18 cellular contexts compared by ENCODE assay signal in genomic region chr7:96238474-96238873, GRCh38.
A peak's percentile ranks its signal among the peaks of the same experiment; 100 is the strongest.
DNase-seq lines count a peak whose midpoint lies in the region; ATAC-seq and TF ChIP-seq lines count a peak whose summit lies in the region.
"Had no signal": no experiment of that assay in that cellular context is flagged by ENCODE, and none has a peak within 500 bp of the region (broad histone marks: within the 10 kb centered on the region; RNA-seq: fewer than 3 reads in every experiment).

No MANE protein-coding gene starts in this region.

- no peak overlapping the region for H2AFZ ChIP-seq in smooth muscle cell (ENCODE audit: low read depth)
- H2AFZ ChIP-seq: GM23338 had no signal

- no peak overlapping the region for H3K4me3 ChIP-seq in smooth muscle cell
- H3K4me3 ChIP-seq: GM23338, MG63, Peyer's patch had no signal

- peaks cover 18% of the 10 kb centered on the region for H3K36me3 Mint-ChIP-seq in stimulated activated naive CD8-positive, alpha-beta T cell treated with anti-CD3 and anti-CD28 coated beads, Interleukin-15, Interleukin-2, amounts not matched to agents 100 ng/mL and 50 ng/mL, for 24 hours (ENCODE audit: low read depth)
- H3K36me3 Mint-ChIP-seq in chondrocyte (ENCODE audit: low read depth) = peaks cover 2% of the 10 kb centered on the region

- peaks cover 2% of the 10 kb centered on the region for H3K79me2 ChIP-seq in smooth muscle cell (ENCODE audit: low read depth)

- H3K4me1 Mint-ChIP-seq in stimulated activated naive CD8-positive, alpha-beta T cell treated with anti-CD3 and anti-CD28 coated beads, Interleukin-15, Interleukin-2, amounts not matched to agents 100 ng/mL and 50 ng/mL, for 24 hours (ENCODE audit: low read depth) = peaks cover 41% of the 10 kb centered on the region
- peaks cover 56% of the 10 kb centered on the region for H3K4me1 Mint-ChIP-seq in chondrocyte (ENCODE audit: low read depth)

- H3K9me3 Mint-ChIP-seq in stimulated activated naive CD8-positive, alpha-beta T cell treated with anti-CD3 and anti-CD28 coated beads, Interleukin-15, Interleukin-2, amounts not matched to agents 100 ng/mL and 50 ng/mL, for 24 hours = peaks cover 3% of the 10 kb centered on the region
- H3K9me3 Mint-ChIP-seq in chondrocyte (ENCODE audit: low read depth) = no peaks in the 10 kb centered on the region
- H3K9me3 Mint-ChIP-seq: GM23338 had no signal

- 31% methylated on average over 8 of the region's 8 CpGs for WGBS in smooth muscle cell (ENCODE audit: low lambda C conversion rate)

- no peaks in the 10 kb centered on the region for H3K27me3 Mint-ChIP-seq in stimulated activated naive CD8-positive, alpha-beta T cell treated with anti-CD3 and anti-CD28 coated beads, Interleukin-15, Interleukin-2, amounts not matched to agents 100 ng/mL and 50 ng/mL, for 24 hours
- H3K27me3 Mint-ChIP-seq in chondrocyte (ENCODE audit: low read depth) = no peaks in the 10 kb centered on the region

- H4K20me1 ChIP-seq in smooth muscle cell (ENCODE audit: low read depth) = no peaks in the 10 kb centered on the region

- H3K9ac ChIP-seq in smooth muscle cell (ENCODE audit: low read depth) = no peak overlapping the region

- H3K27ac ChIP-seq in smooth muscle cell (ENCODE audit: low read depth) = peak overlapping the region; percentile 83
- H3K27ac ChIP-seq: Peyer's patch had no signal

- H3K27ac Mint-ChIP-seq in stimulated activated naive CD8-positive, alpha-beta T cell treated with anti-CD3 and anti-CD28 coated beads, Interleukin-15, Interleukin-2, amounts not matched to agents 100 ng/mL and 50 ng/mL, for 24 hours = peak overlapping the region; percentile 19
- H3K27ac Mint-ChIP-seq in chondrocyte (ENCODE audit: unreplicated experiment) = peak overlapping the region; percentile 77
- H3K27ac Mint-ChIP-seq: GM23338 had no signal

- no peak overlapping the region for H3K4me3 Mint-ChIP-seq in stimulated activated naive CD8-positive, alpha-beta T cell treated with anti-CD3 and anti-CD28 coated beads, Interleukin-15, Interleukin-2, amounts not matched to agents 100 ng/mL and 50 ng/mL, for 24 hours
- no peak overlapping the region for H3K4me3 Mint-ChIP-seq in chondrocyte (ENCODE audit: unreplicated experiment)
- H3K4me3 Mint-ChIP-seq: GM23338 had no signal

- TF ChIP-seq CTCF in chondrocyte (IDR thresholded peaks at IDR 0.05) (no peak), smooth muscle cell (IDR thresholded peaks at IDR 0.05; ENCODE audit: borderline replicate concordance, insufficient read depth, poor library complexity, severe bottlenecking) (no peak)

- no peaks in the 10 kb centered on the region for H3K9me3 ChIP-seq in smooth muscle cell (replicated peaks; ENCODE audit: low read depth)
- H3K9me3 ChIP-seq: MG63, Peyer's patch had no signal

- H3K4me2 ChIP-seq in smooth muscle cell = peak overlapping the region; percentile 64
- H3K4me2 ChIP-seq: GM23338 had no signal

- peaks cover 3% of the 10 kb centered on the region for H3K4me1 ChIP-seq in smooth muscle cell (ENCODE audit: low read depth)
- H3K4me1 ChIP-seq: Peyer's patch had no signal

- H3F3A ChIP-seq in smooth muscle cell (ENCODE audit: low read depth) = no peaks in the 10 kb centered on the region

- no peak for ATAC-seq in stimulated activated naive CD8-positive, alpha-beta T cell treated with anti-CD3 and anti-CD28 coated beads, Interleukin-15, Interleukin-2, amounts not matched to agents 100 U/mL and 50 U/mL, for 24 hours
- ATAC-seq in left lobe of liver = peak; percentile 15
- no peak for ATAC-seq in HG03025 (IDR thresholded peaks at IDR 0.05; ENCODE audit: low FRiP score, unreplicated experiment)
- ATAC-seq in HG02852 (IDR thresholded peaks at IDR 0.05; ENCODE audit: unreplicated experiment) = no peak
- ATAC-seq: GM23338 had no signal

- DNase-seq in stimulated activated naive CD8-positive, alpha-beta T cell treated with anti-CD3 and anti-CD28 coated beads, Interleukin-15, Interleukin-2, amounts not matched to agents 100 U/mL and 50 U/mL, for 24 hours = no peak
- DNase-seq in chondrocyte (ENCODE audit: low spot score) (no peak), left lobe of liver (ENCODE audit: low spot score) (no peak), smooth muscle cell (lab: John Stamatoyannopoulos, UW; ENCODE audit: unreplicated experiment) (no peak)
- no peak for DNase-seq in stimulated activated CD4-positive, alpha-beta T cell treated with anti-CD3 and anti-CD28 coated beads, Interleukin-4, amount 100 ng/mL, for 1 hour
- DNase-seq: C1 segment of cervical spinal cord, DMS79, GF-D8, KG1, MG63, NCI-H1930, NCI-H510A treated with DMSO at 0.1 percent for 48 hours, Peyer's patch, Right ventricle myocardium superior had no signal

- no peaks in the 10 kb centered on the region for H3K27me3 ChIP-seq in smooth muscle cell (ENCODE audit: low read depth)
- H3K27me3 ChIP-seq: MG63, Peyer's patch had no signal

- H3K36me3 ChIP-seq in smooth muscle cell (ENCODE audit: low read depth) = no peaks in the 10 kb centered on the region
- H3K36me3 ChIP-seq: MG63, Peyer's patch had no signal
